ENCODE assay signal across 33 cellular contexts in the genomic region with DNA sequence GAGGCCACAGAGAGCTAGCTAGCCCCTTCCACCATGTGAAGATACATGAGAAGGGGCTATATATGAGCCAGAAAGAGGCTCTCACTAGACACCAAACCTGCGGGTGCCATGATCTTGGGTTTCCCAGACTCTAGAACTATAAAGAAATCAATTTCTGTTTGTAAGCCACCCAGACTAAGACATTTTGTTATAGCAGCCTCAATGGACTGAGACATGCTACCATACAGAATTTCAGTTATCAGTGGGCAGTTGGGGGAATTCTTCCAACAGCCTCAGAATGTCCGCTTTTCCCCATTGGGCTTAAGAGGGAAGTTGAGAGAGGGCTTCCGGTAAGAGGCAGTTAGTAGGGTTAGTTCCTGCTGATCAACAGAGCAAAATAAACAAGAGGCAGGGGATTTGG. TPM values are rescaled to one million over a fixed set of nuclear protein-coding genes. Genes with fewer than 3 reads are reported as not detected.
"Had no signal": no experiment of that assay in that cellular context is flagged by ENCODE, and none has a peak within 500 bp of the region (broad histone marks: within the 10 kb centered on the region; RNA-seq: fewer than 3 reads in every experiment).

No MANE protein-coding gene starts in this region.

- H3K4me3 ChIP-seq: stomach, suprapubic skin, testis, thoracic aorta, thyroid gland, tibial artery, tibial nerve, transverse colon, upper lobe of left lung, upper lobe of right lung, uterus, vagina had no signal

- H3K27ac Mint-ChIP-seq: stimulated activated effector memory CD8-positive, alpha-beta T cell treated with anti-CD3 and anti-CD28 coated beads, Interleukin-12 subunit alpha, Interleukin-12 subunit beta, amount 100 ng/mL, for 72 hours; stimulated activated memory B cell treated with anti-CD40 and anti-IgM and Interleukin-4, amounts not matched to agents 10 μg/mL and 1 μg/mL and 100 μg/mL, for 72 hours; stimulated activated naive B cell treated with anti-CD40 and anti-IgM and Interleukin-4, amounts not matched to agents 10 μg/mL and 1 μg/mL and 100 μg/mL, for 72 hours; stimulated activated naive CD8-positive, alpha-beta T cell treated with anti-CD3 and anti-CD28 coated beads, Interleukin-15, amount 100 ng/mL, for 72 hours; stimulated activated naive CD8-positive, alpha-beta T cell treated with anti-CD3 and anti-CD28 coated beads, Interleukin-15, Interleukin-2, amounts not matched to agents 100 ng/mL and 50 ng/mL, for 24 hours; type B pancreatic cell had no signal

- H3K27me3 ChIP-seq: stomach, suprapubic skin, testis, thyroid gland, tibial artery, tibial nerve, transverse colon, upper lobe of left lung, upper lobe of right lung, uterus, vagina had no signal

- H3K9me3 ChIP-seq: stomach, suprapubic skin, testis, thoracic aorta, thyroid gland, tibial artery, tibial nerve, transverse colon, upper lobe of left lung, upper lobe of right lung, uterus, vagina had no signal

- H3K9me3 Mint-ChIP-seq: stimulated activated naive CD8-positive, alpha-beta T cell treated with anti-CD3 and anti-CD28 coated beads, Interleukin-15, amount 100 ng/mL, for 72 hours; stimulated activated naive CD8-positive, alpha-beta T cell treated with anti-CD3 and anti-CD28 coated beads, Interleukin-15, Interleukin-2, amounts not matched to agents 100 ng/mL and 50 ng/mL, for 24 hours had no signal

- H3K4me3 Mint-ChIP-seq: stimulated activated effector memory CD8-positive, alpha-beta T cell treated with anti-CD3 and anti-CD28 coated beads, Interleukin-12 subunit alpha, Interleukin-12 subunit beta, amount 100 ng/mL, for 72 hours; stimulated activated memory B cell treated with anti-CD40 and anti-IgM and Interleukin-4, amounts not matched to agents 10 μg/mL and 1 μg/mL and 100 μg/mL, for 72 hours; stimulated activated naive B cell treated with anti-CD40 and anti-IgM and Interleukin-4, amounts not matched to agents 10 μg/mL and 1 μg/mL and 100 μg/mL, for 72 hours; stimulated activated naive CD8-positive, alpha-beta T cell treated with anti-CD3 and anti-CD28 coated beads, Interleukin-15, amount 100 ng/mL, for 72 hours; stimulated activated naive CD8-positive, alpha-beta T cell treated with anti-CD3 and anti-CD28 coated beads, Interleukin-15, Interleukin-2, amounts not matched to agents 100 ng/mL and 50 ng/mL, for 24 hours; type B pancreatic cell had no signal

- H3K4me1 Mint-ChIP-seq: stimulated activated effector memory CD8-positive, alpha-beta T cell treated with anti-CD3 and anti-CD28 coated beads, Interleukin-12 subunit alpha, Interleukin-12 subunit beta, amount 100 ng/mL, for 72 hours; stimulated activated memory B cell treated with anti-CD40 and anti-IgM and Interleukin-4, amounts not matched to agents 10 μg/mL and 1 μg/mL and 100 μg/mL, for 72 hours; stimulated activated naive B cell treated with anti-CD40 and anti-IgM and Interleukin-4, amounts not matched to agents 10 μg/mL and 1 μg/mL and 100 μg/mL, for 72 hours; stimulated activated naive CD8-positive, alpha-beta T cell treated with anti-CD3 and anti-CD28 coated beads, Interleukin-15, amount 100 ng/mL, for 72 hours had no signal

- DNase-seq: stimulated activated CD4-positive, alpha-beta T cell treated with anti-CD3 and anti-CD28 coated beads, Interleukin-2, amount 100 ng/mL, for 48 hours; stimulated activated CD4-positive, alpha-beta T cell treated with anti-CD3 and anti-CD28 coated beads, Interleukin-4, amount 100 ng/mL, for 1 hour; stimulated activated CD4-positive, alpha-beta T cell treated with anti-CD3 and anti-CD28 coated beads, Interleukin-4, amount 100 ng/mL, for 24 hours; stimulated activated CD4-positive, alpha-beta T cell treated with anti-CD3 and anti-CD28 coated beads, Interleukin-4, amount 100 ng/mL, for 4 hours; stimulated activated CD8-positive, alpha-beta memory T cell treated with anti-CD3 and anti-CD28 coated beads, Interleukin-4, amount 100 ng/mL, for 48 hours; stimulated activated naive B cell treated with anti-CD40 and anti-IgM and Interleukin-4, amounts not matched to agents 10 μg/mL and 1 μg/mL and 100 μg/mL, for 72 hours; stimulated activated naive CD4-positive, alpha-beta T cell; stimulated activated naive CD4-positive, alpha-beta T cell treated with Interleukin-2 at 50 U/mL for 16 hours; stimulated activated naive CD8-positive, alpha-beta T cell treated with anti-CD3 and anti-CD28 coated beads, Interleukin-15, amount 100 ng/mL, for 72 hours; stimulated activated naive CD8-positive, alpha-beta T cell treated with anti-CD3 and anti-CD28 coated beads, Interleukin-15, Interleukin-2, amounts not matched to agents 100 U/mL and 50 U/mL, for 24 hours; stomach; substantia nigra; testis; thyroid gland; tibial artery; transverse colon; trophoblast cell; upper lobe of left lung; upper lobe of right lung; uterus had no signal

- H3K4me1 ChIP-seq: stomach, suprapubic skin, testis, thyroid gland, tibial artery, transverse colon, upper lobe of left lung, upper lobe of right lung, uterus, vagina had no signal

- H3K36me3 Mint-ChIP-seq: stimulated activated effector memory CD8-positive, alpha-beta T cell treated with anti-CD3 and anti-CD28 coated beads, Interleukin-12 subunit alpha, Interleukin-12 subunit beta, amount 100 ng/mL, for 72 hours; stimulated activated memory B cell treated with anti-CD40 and anti-IgM and Interleukin-4, amounts not matched to agents 10 μg/mL and 1 μg/mL and 100 μg/mL, for 72 hours; stimulated activated naive B cell treated with anti-CD40 and anti-IgM and Interleukin-4, amounts not matched to agents 10 μg/mL and 1 μg/mL and 100 μg/mL, for 72 hours; type B pancreatic cell had no signal

- H3K27ac ChIP-seq: stomach, suprapubic skin, testis, thoracic aorta, thyroid gland, tibial artery, tibial nerve, transverse colon, upper lobe of left lung, upper lobe of right lung, uterus, vagina had no signal

- ATAC-seq: stimulated activated effector memory CD8-positive, alpha-beta T cell treated with anti-CD3 and anti-CD28 coated beads, Interleukin-12 subunit alpha, Interleukin-12 subunit beta, amount 100 ng/mL, for 72 hours; stimulated activated memory B cell treated with anti-CD40 and anti-IgM and Interleukin-4, amounts not matched to agents 10 μg/mL and 1 μg/mL and 100 μg/mL, for 72 hours; stimulated activated naive B cell treated with anti-CD40 and anti-IgM and Interleukin-4, amounts not matched to agents 10 μg/mL and 1 μg/mL and 100 μg/mL, for 72 hours; stimulated activated naive CD8-positive, alpha-beta T cell treated with anti-CD3 and anti-CD28 coated beads, Interleukin-15, amount 100 ng/mL, for 72 hours; stimulated activated naive CD8-positive, alpha-beta T cell treated with anti-CD3 and anti-CD28 coated beads, Interleukin-15, Interleukin-2, amounts not matched to agents 100 U/mL and 50 U/mL, for 24 hours; upper lobe of right lung had no signal

- H3K27me3 Mint-ChIP-seq: stimulated activated memory B cell treated with anti-CD40 and anti-IgM and Interleukin-4, amounts not matched to agents 10 μg/mL and 1 μg/mL and 100 μg/mL, for 72 hours had no signal

- FAIRE-seq: urothelium cell line had no signal

- H3K36me3 ChIP-seq: stomach, suprapubic skin, thoracic aorta, thyroid gland, tibial artery, tibial nerve, transverse colon, upper lobe of left lung, upper lobe of right lung, uterus, vagina had no signal

RNA-seq across cellular contexts. Expression of a gene that starts 39.2 kb away (rescaled TPM):
- total RNA-seq: stomach, subcutaneous adipose tissue, suprapubic skin, temporal lobe, thoracic aorta, tibial nerve, transverse colon, upper lobe of left lung, upper lobe of right lung, ureter, urinary bladder, uterus, vagina had no signal
- polyA plus RNA-seq: stomach, urinary bladder had no signal
